25 cellular contexts compared by ENCODE assay signal in the genomic region with DNA sequence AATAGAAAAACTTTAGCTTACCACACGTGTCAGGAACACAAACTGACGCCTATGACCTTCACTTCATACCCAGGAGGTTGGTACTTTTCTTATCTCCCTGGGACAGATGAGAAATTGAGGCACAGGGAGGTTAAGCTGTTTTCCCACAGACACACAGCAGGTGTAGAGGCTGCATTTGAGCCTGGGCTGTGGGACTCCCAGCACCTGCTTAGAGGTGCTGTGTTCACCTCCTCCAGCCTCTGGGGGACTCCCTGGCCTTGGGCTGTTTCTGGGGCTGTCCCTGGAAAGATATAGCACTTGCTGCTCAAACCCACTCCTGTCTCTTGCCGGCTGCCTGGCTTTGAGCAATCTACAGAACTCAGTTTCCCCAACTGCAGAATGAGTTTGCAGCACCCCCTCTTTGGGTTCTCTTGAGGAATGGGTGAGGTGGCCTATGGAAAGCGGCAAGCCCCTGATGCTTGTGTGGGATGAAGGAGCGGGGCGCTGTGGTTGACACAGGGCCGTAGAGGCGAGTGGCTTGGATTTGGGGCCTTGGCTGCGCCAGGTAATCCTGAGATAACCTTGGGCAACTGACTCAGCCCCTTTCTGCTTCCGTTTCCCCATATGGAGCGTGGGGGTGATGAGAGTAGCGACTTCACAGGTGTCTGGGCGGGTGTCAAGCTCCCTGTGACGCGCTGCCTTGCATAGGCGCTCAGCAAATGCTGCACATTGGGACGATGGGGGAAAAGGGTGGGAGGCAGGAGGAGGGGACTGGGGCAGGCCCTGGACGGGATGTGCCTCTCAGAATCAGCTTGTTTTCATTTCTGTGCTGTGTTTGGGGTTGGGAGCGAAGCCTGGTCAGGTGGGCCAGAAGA.
DNase-seq lines count a peak whose midpoint lies in the region; ATAC-seq and TF ChIP-seq lines count a peak whose summit lies in the region.
"Had no signal": no experiment of that assay in that cellular context is flagged by ENCODE, and none has a peak within 500 bp of the region (broad histone marks: within the 10 kb centered on the region; RNA-seq: fewer than 3 reads in every experiment).

No MANE protein-coding gene starts in this region.

- DNase-seq in DMS 273 (lab: John Stamatoyannopoulos, UW; ENCODE audit: unreplicated experiment) (peak; percentile 53), DMS 273 treated with DMSO at 0.1 percent for 48 hours (lab: John Stamatoyannopoulos, UW) (no peak), head of caudate nucleus (peak; percentile 48 to 96 (median 78)), superior temporal gyrus (ENCODE audit: extremely low spot score) (peak; percentile 24), transverse colon (no peak)
- peak; percentile 11 for DNase-seq in stimulated activated CD4-positive, alpha-beta T cell treated with anti-CD3 and anti-CD28 coated beads, Interleukin-15, amount 100 ng/mL, for 24 hours
- no peak for DNase-seq in stimulated activated CD4-positive, alpha-beta T cell treated with anti-CD3 and anti-CD28 coated beads, Interleukin-4, amount 100 ng/mL, for 1 hour
- DNase-seq: activated naive CD8-positive, alpha-beta T cell treated with anti-CD3 and anti-CD28 coated beads, Interleukin-2, amount 10 ng/mL, durations not matched to agents 7 days and 5 days; DND-41; effector memory CD4-positive, alpha-beta T cell; foreskin melanocyte; GM23248; hippocampal formation; left ventricle myocardium inferior; NCI-H1105 treated with DMSO at 0.1 percent for 48 hours; NCI-H2081; NCI-H510A; psoas muscle; SK-N-SH had no signal

- ATAC-seq in GM21360 (IDR thresholded peaks at IDR 0.05; ENCODE audit: unreplicated experiment) = no peak
- ATAC-seq: esophagus mucosa, psoas muscle had no signal

- WGBS in transverse colon (ENCODE audit: low coverage in 1 of 2), 2 donors = 83 to 88% methylated on average over 2 to 19 of the region's 19 CpGs

- in situ Hi-C loops in transverse colon (cut with MboI; ENCODE audit: low pct_ligation_motif_present in 1 of 4, low pct_unique_long_range_greater_than_20kb in 1 of 4, low sequenced_read_pairs in 3 of 4) = no loop called here

- intact Hi-C loops in head of caudate nucleus (cut with DNase I) = no loop called here
- intact Hi-C loops in transverse colon (cut with DNase I; ENCODE audit: low total_unique reads) = no loop called here

- TF ChIP-seq CTCF in transverse colon (IDR thresholded peaks at IDR 0.05) = no peak

- TF ChIP-seq EP300 in transverse colon (IDR thresholded peaks at IDR 0.05; ENCODE audit: low read depth) = no peak

- H3K27me3 ChIP-seq in transverse colon = no peaks in the 10 kb centered on the region
- H3K27me3 ChIP-seq: tibial nerve had no signal

- no peak overlapping the region for H3K27ac ChIP-seq in transverse colon
- H3K27ac ChIP-seq: 22Rv1, GM23248, left ventricle myocardium inferior, psoas muscle, skin epidermis, tibial nerve, VCaP had no signal

- H3K4me1 ChIP-seq in transverse colon = peaks cover 10 to 17% (median 16%) of the 10 kb centered on the region in 4 donors

- no peaks in the 10 kb centered on the region for H3K36me3 ChIP-seq in transverse colon
- H3K36me3 ChIP-seq: left ventricle myocardium inferior, tibial nerve had no signal

- H3K4me3 ChIP-seq in transverse colon = no peak overlapping the region
- H3K4me3 ChIP-seq: GM23248, left ventricle myocardium inferior, psoas muscle, skin epidermis, tibial nerve had no signal

- TF ChIP-seq POLR2A in transverse colon (IDR thresholded peaks at IDR 0.05) = no peak

- no peaks in the 10 kb centered on the region for H3K9me3 ChIP-seq in transverse colon
- H3K9me3 ChIP-seq: left ventricle myocardium inferior, psoas muscle, SK-N-SH, tibial nerve had no signal

Comparison
In these comparisons a context has a peak if more than half of its experiments do, and no peak if none do; other contexts are left out.
1. DNase-seq: peak in DMS 273 (single experiment), stimulated activated CD4-positive, alpha-beta T cell treated with anti-CD3 and anti-CD28 coated beads, Interleukin-15, amount 100 ng/mL, for 24 hours (single experiment), head of caudate nucleus (42 of 42) and superior temporal gyrus (single experiment); none in DMS 273 treated with DMSO at 0.1 percent for 48 hours (single experiment), stimulated activated CD4-positive, alpha-beta T cell treated with anti-CD3 and anti-CD28 coated beads, Interleukin-4, amount 100 ng/mL, for 1 hour (single experiment) and transverse colon (single experiment).